ENCODE assay signal across 18 cellular contexts in genomic region chr10:44882146-44882720, GRCh38. TPM values are rescaled to one million over a fixed set of nuclear protein-coding genes. Genes with fewer than 3 reads are reported as not detected.
"Had no signal": no experiment of that assay in that cellular context is flagged by ENCODE, and none has a peak within 500 bp of the region (broad histone marks: within the 10 kb centered on the region; RNA-seq: fewer than 3 reads in every experiment).

No MANE protein-coding gene starts in this region.

- H2AFZ ChIP-seq: hepatocyte had no signal

- H3K4me2 ChIP-seq: hepatocyte had no signal

- H3K27me3 ChIP-seq: ascending aorta, cardiac muscle cell, esophagus muscularis mucosa, hepatocyte, tibial artery, uterus had no signal

- DNase-seq: activated CD4-positive, alpha-beta T cell treated with anti-CD3 and anti-CD28 coated beads, Interleukin-2, amount 10 ng/mL, durations not matched to agents 24 days and 14 days; activated CD4-positive, CD25-positive, alpha-beta regulatory T cell; activated naive CD8-positive, alpha-beta T cell treated with anti-CD3 and anti-CD28 coated beads, Interleukin-2, amount 50 U/mL, for 24 hours; left ventricle myocardium superior; mesenchymal stem cell; uterus had no signal

- FAIRE-seq: colon, keratinocyte had no signal

- H3K27ac ChIP-seq: ascending aorta, cardiac muscle cell, esophagus muscularis mucosa, hepatocyte, tibial artery, uterus had no signal

- H3K4me3 Mint-ChIP-seq: activated CD4-positive, alpha-beta T cell treated with anti-CD3 and anti-CD28 coated beads, Interleukin-2, amount 10 ng/mL, durations not matched to agents 24 days and 14 days; activated naive CD8-positive, alpha-beta T cell treated with anti-CD3 and anti-CD28 coated beads, Interleukin-2, amount 50 U/mL, for 24 hours; activated T-helper 1 cell treated with anti-CD3 and anti-CD28 coated beads, Interleukin-12 subunit alpha, Interleukin-12 subunit beta, Interleukin-2, Interleukin-4 antibody, amounts not matched to agents 30 ng/mL and 10 ng/mL and 1 ng/mL, durations not matched to agents 14 hours and 24 hours and 36 hours; T-helper 2 cell treated with Interferon-gamma antibody and Interleukin-4, amounts not matched to agents 5 μg/mL and 100 μg/mL, for 36 hours had no signal

- H3K36me3 ChIP-seq: ascending aorta, cardiac muscle cell, esophagus muscularis mucosa, tibial artery, uterus had no signal

- H3K27ac Mint-ChIP-seq: activated CD4-positive, alpha-beta T cell treated with anti-CD3 and anti-CD28 coated beads, Interleukin-2, amount 10 ng/mL, durations not matched to agents 24 days and 14 days; activated naive CD8-positive, alpha-beta T cell treated with anti-CD3 and anti-CD28 coated beads, Interleukin-2, amount 50 U/mL, for 24 hours; activated T-helper 1 cell treated with anti-CD3 and anti-CD28 coated beads, Interleukin-12 subunit alpha, Interleukin-12 subunit beta, Interleukin-2, Interleukin-4 antibody, amounts not matched to agents 30 ng/mL and 10 ng/mL and 1 ng/mL, durations not matched to agents 14 hours and 24 hours and 36 hours; T-helper 2 cell treated with Interferon-gamma antibody and Interleukin-4, amounts not matched to agents 5 μg/mL and 100 μg/mL, for 36 hours had no signal

- ATAC-seq: activated naive CD8-positive, alpha-beta T cell treated with anti-CD3 and anti-CD28 coated beads, Interleukin-2, amount 50 U/mL, for 24 hours; left ventricle myocardium superior; sciatic nerve had no signal

- H3K9me3 ChIP-seq: ascending aorta, esophagus muscularis mucosa, tibial artery, uterus had no signal

- H3K4me1 ChIP-seq: uterus had no signal

- H3K4me3 ChIP-seq: ascending aorta, cardiac muscle cell, esophagus muscularis mucosa, hepatocyte, tibial artery, uterus had no signal

- H3K79me2 ChIP-seq: hepatocyte had no signal

- H3K9me3 Mint-ChIP-seq: activated CD4-positive, alpha-beta T cell treated with anti-CD3 and anti-CD28 coated beads, Interleukin-2, amount 10 ng/mL, durations not matched to agents 24 days and 14 days; activated naive CD8-positive, alpha-beta T cell treated with anti-CD3 and anti-CD28 coated beads, Interleukin-2, amount 50 U/mL, for 24 hours; activated T-helper 1 cell treated with anti-CD3 and anti-CD28 coated beads, Interleukin-12 subunit alpha, Interleukin-12 subunit beta, Interleukin-2, Interleukin-4 antibody, amounts not matched to agents 30 ng/mL and 10 ng/mL and 1 ng/mL, durations not matched to agents 14 hours and 24 hours and 36 hours; T-helper 2 cell treated with Interferon-gamma antibody and Interleukin-4, amounts not matched to agents 5 μg/mL and 100 μg/mL, for 36 hours had no signal

RNA-seq across cellular contexts. Expression of gene TMEM72, which starts 28.9 kb away (rescaled TPM):
- total RNA-seq: activated CD4-positive, alpha-beta T cell treated with anti-CD3 and anti-CD28 coated beads, Interleukin-2, amount 10 ng/mL, durations not matched to agents 24 days and 14 days; activated CD8-positive, alpha-beta memory T cell treated with anti-CD3 and anti-CD28 coated beads for 36 hours; activated T-helper 1 cell treated with anti-CD3 and anti-CD28 coated beads, Interleukin-12 subunit alpha, Interleukin-12 subunit beta, Interleukin-2, Interleukin-4 antibody, amounts not matched to agents 30 ng/mL and 10 ng/mL and 1 ng/mL, durations not matched to agents 14 hours and 24 hours and 36 hours; ascending aorta; esophagus muscularis mucosa; left ventricle myocardium superior; osteocyte; sciatic nerve had no signal
- polyA plus RNA-seq: hepatocyte, keratinocyte had no signal
